In the genomic region with DNA sequence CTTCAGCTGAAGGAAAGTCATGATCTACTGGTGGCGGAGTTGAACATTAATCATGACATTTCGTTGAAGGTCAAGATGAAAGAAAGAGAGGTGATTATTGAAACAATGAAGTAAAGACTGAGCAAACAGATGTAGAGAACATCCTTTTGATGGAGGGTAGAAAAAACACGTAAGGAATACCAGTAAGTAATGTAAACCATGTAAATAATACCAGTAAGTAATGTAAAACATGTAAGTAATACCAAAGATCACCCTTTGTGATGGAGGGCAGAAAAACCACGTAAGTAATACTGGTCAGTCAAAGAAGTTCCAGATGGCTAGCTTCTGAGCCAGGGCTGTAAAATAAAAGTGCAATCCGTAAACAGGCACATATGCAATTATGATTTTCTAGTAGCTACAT, we compare ENCODE assay signal across 1 cellular context.
A peak's percentile ranks its signal among the peaks of the same experiment; 100 is the strongest.
TF ChIP-seq lines count a peak whose summit lies in the region.

No MANE protein-coding gene starts in this region.

TF ChIP-seq in HepG2, 621 proteins besides CTCF, POLR2A, EP300 and RAD21 (continued from another document and continues in another):
- TF ChIP-seq, protein P1, sequence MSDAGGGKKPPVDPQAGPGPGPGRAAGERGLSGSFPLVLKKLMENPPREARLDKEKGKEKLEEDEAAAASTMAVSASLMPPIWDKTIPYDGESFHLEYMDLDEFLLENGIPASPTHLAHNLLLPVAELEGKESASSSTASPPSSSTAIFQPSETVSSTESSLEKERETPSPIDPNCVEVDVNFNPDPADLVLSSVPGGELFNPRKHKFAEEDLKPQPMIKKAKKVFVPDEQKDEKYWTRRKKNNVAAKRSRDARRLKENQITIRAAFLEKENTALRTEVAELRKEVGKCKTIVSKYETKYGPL (CRISPR knock-in tag; IDR thresholded peaks at IDR 0.05), result no peak
- TF ChIP-seq RNF2 (conservative IDR thresholded peaks at IDR 0.05; ENCODE audit: low read depth) (no peak), EZH2 (conservative IDR thresholded peaks at IDR 0.05; ENCODE audit: low read depth, low read length) (no peak), BRCA1 (CRISPR knock-in tag; IDR thresholded peaks at IDR 0.05) (no peak), NFYC (CRISPR knock-in tag; IDR thresholded peaks at IDR 0.05) (no peak), CHCHD3 (CRISPR knock-in tag; IDR thresholded peaks at IDR 0.05) (no peak), MED1 (CRISPR knock-in tag; IDR thresholded peaks at IDR 0.05) (peak; percentile 71), PCBP1 (IDR thresholded peaks at IDR 0.05; ENCODE audit: borderline replicate concordance, low read depth, low read length) (no peak), MAFG (CRISPR knock-in tag; IDR thresholded peaks at IDR 0.05) (no peak), CEBPG (CRISPR knock-in tag; IDR thresholded peaks at IDR 0.05) (peak; percentile 56), SPEN (CRISPR knock-in tag; IDR thresholded peaks at IDR 0.05; ENCODE audit: low read depth) (no peak), SKI (IDR thresholded peaks at IDR 0.05; ENCODE audit: partially characterized antibody) (no peak), HNF4A (CRISPR knock-in tag; IDR thresholded peaks at IDR 0.05) (peak; percentile 70), ZFP41 (CRISPR knock-in tag; IDR thresholded peaks at IDR 0.05; ENCODE audit: borderline replicate concordance) (no peak)
- TF ChIP-seq, protein P2, sequence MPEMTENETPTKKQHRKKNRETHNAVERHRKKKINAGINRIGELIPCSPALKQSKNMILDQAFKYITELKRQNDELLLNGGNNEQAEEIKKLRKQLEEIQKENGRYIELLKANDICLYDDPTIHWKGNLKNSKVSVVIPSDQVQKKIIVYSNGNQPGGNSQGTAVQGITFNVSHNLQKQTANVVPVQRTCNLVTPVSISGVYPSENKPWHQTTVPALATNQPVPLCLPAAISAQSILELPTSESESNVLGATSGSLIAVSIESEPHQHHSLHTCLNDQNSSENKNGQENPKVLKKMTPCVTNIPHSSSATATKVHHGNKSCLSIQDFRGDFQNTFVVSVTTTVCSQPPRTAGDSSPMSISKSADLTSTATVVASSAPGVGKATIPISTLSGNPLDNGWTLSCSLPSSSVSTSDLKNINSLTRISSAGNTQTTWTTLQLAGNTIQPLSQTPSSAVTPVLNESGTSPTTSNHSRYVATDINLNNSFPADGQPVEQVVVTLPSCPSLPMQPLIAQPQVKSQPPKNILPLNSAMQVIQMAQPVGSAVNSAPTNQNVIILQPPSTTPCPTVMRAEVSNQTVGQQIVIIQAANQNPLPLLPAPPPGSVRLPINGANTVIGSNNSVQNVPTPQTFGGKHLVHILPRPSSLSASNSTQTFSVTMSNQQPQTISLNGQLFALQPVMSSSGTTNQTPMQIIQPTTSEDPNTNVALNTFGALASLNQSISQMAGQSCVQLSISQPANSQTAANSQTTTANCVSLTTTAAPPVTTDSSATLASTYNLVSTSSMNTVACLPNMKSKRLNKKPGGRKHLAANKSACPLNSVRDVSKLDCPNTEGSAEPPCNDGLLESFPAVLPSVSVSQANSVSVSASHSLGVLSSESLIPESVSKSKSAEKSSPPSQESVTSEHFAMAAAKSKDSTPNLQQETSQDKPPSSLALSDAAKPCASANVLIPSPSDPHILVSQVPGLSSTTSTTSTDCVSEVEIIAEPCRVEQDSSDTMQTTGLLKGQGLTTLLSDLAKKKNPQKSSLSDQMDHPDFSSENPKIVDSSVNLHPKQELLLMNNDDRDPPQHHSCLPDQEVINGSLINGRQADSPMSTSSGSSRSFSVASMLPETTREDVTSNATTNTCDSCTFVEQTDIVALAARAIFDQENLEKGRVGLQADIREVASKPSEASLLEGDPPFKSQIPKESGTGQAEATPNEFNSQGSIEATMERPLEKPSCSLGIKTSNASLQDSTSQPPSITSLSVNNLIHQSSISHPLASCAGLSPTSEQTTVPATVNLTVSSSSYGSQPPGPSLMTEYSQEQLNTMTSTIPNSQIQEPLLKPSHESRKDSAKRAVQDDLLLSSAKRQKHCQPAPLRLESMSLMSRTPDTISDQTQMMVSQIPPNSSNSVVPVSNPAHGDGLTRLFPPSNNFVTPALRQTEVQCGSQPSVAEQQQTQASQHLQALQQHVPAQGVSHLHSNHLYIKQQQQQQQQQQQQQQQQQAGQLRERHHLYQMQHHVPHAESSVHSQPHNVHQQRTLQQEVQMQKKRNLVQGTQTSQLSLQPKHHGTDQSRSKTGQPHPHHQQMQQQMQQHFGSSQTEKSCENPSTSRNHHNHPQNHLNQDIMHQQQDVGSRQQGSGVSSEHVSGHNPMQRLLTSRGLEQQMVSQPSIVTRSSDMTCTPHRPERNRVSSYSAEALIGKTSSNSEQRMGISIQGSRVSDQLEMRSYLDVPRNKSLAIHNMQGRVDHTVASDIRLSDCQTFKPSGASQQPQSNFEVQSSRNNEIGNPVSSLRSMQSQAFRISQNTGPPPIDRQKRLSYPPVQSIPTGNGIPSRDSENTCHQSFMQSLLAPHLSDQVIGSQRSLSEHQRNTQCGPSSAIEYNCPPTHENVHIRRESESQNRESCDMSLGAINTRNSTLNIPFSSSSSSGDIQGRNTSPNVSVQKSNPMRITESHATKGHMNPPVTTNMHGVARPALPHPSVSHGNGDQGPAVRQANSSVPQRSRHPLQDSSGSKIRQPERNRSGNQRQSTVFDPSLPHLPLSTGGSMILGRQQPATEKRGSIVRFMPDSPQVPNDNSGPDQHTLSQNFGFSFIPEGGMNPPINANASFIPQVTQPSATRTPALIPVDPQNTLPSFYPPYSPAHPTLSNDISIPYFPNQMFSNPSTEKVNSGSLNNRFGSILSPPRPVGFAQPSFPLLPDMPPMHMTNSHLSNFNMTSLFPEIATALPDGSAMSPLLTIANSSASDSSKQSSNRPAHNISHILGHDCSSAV (CRISPR knock-in tag; IDR thresholded peaks at IDR 0.05; ENCODE audit: borderline replicate concordance), result no peak
- TF ChIP-seq, protein P3, sequence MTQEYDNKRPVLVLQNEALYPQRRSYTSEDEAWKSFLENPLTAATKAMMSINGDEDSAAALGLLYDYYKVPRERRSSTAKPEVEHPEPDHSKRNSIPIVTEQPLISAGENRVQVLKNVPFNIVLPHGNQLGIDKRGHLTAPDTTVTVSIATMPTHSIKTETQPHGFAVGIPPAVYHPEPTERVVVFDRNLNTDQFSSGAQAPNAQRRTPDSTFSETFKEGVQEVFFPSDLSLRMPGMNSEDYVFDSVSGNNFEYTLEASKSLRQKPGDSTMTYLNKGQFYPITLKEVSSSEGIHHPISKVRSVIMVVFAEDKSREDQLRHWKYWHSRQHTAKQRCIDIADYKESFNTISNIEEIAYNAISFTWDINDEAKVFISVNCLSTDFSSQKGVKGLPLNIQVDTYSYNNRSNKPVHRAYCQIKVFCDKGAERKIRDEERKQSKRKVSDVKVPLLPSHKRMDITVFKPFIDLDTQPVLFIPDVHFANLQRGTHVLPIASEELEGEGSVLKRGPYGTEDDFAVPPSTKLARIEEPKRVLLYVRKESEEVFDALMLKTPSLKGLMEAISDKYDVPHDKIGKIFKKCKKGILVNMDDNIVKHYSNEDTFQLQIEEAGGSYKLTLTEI (CRISPR knock-in tag; conservative IDR thresholded peaks at IDR 0.05), result no peak
- TF ChIP-seq, protein P4, sequence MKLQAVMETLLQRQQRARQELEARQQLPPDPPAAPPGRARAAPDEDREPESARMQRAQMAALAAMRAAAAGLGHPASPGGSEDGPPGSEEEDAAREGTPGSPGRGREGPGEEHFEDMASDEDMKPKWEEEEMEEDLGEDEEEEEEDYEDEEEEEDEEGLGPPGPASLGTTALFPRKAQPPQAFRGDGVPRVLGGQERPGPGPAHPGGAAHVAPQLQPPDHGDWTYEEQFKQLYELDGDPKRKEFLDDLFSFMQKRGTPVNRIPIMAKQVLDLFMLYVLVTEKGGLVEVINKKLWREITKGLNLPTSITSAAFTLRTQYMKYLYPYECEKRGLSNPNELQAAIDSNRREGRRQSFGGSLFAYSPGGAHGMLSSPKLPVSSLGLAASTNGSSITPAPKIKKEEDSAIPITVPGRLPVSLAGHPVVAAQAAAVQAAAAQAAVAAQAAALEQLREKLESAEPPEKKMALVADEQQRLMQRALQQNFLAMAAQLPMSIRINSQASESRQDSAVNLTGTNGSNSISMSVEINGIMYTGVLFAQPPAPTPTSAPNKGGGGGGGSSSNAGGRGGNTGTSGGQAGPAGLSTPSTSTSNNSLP (IDR thresholded peaks at IDR 0.05; ENCODE audit: low read depth, low read length), result no peak
- TF ChIP-seq, protein P5, sequence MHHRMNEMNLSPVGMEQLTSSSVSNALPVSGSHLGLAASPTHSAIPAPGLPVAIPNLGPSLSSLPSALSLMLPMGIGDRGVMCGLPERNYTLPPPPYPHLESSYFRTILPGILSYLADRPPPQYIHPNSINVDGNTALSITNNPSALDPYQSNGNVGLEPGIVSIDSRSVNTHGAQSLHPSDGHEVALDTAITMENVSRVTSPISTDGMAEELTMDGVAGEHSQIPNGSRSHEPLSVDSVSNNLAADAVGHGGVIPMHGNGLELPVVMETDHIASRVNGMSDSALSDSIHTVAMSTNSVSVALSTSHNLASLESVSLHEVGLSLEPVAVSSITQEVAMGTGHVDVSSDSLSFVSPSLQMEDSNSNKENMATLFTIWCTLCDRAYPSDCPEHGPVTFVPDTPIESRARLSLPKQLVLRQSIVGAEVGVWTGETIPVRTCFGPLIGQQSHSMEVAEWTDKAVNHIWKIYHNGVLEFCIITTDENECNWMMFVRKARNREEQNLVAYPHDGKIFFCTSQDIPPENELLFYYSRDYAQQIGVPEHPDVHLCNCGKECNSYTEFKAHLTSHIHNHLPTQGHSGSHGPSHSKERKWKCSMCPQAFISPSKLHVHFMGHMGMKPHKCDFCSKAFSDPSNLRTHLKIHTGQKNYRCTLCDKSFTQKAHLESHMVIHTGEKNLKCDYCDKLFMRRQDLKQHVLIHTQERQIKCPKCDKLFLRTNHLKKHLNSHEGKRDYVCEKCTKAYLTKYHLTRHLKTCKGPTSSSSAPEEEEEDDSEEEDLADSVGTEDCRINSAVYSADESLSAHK (CRISPR knock-in tag; IDR thresholded peaks at IDR 0.05; ENCODE audit: borderline replicate concordance), result no peak
- TF ChIP-seq, protein P6, sequence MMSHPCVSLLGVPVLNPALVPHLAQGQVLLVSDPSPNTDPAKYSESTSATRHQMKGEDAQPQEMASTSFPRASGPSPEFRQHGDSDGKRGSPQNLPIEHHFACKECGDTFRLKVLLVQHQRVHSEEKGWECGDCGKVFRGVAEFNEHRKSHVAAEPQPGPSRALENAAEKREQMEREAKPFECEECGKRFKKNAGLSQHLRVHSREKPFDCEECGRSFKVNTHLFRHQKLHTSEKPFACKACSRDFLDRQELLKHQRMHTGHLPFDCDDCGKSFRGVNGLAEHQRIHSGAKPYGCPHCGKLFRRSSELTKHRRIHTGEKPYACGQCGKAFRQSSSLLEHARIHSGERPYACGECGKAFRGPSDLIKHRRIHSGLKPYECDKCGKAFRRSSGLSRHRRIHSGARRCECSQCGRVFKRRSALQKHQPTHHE (CRISPR knock-in tag; IDR thresholded peaks at IDR 0.05; ENCODE audit: borderline replicate concordance), result no peak
- TF ChIP-seq, protein P7, sequence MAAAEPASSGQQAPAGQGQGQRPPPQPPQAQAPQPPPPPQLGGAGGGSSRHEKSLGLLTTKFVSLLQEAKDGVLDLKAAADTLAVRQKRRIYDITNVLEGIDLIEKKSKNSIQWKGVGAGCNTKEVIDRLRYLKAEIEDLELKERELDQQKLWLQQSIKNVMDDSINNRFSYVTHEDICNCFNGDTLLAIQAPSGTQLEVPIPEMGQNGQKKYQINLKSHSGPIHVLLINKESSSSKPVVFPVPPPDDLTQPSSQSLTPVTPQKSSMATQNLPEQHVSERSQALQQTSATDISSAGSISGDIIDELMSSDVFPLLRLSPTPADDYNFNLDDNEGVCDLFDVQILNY (CRISPR knock-in tag; conservative IDR thresholded peaks at IDR 0.05), result no peak
- TF ChIP-seq, protein P8, sequence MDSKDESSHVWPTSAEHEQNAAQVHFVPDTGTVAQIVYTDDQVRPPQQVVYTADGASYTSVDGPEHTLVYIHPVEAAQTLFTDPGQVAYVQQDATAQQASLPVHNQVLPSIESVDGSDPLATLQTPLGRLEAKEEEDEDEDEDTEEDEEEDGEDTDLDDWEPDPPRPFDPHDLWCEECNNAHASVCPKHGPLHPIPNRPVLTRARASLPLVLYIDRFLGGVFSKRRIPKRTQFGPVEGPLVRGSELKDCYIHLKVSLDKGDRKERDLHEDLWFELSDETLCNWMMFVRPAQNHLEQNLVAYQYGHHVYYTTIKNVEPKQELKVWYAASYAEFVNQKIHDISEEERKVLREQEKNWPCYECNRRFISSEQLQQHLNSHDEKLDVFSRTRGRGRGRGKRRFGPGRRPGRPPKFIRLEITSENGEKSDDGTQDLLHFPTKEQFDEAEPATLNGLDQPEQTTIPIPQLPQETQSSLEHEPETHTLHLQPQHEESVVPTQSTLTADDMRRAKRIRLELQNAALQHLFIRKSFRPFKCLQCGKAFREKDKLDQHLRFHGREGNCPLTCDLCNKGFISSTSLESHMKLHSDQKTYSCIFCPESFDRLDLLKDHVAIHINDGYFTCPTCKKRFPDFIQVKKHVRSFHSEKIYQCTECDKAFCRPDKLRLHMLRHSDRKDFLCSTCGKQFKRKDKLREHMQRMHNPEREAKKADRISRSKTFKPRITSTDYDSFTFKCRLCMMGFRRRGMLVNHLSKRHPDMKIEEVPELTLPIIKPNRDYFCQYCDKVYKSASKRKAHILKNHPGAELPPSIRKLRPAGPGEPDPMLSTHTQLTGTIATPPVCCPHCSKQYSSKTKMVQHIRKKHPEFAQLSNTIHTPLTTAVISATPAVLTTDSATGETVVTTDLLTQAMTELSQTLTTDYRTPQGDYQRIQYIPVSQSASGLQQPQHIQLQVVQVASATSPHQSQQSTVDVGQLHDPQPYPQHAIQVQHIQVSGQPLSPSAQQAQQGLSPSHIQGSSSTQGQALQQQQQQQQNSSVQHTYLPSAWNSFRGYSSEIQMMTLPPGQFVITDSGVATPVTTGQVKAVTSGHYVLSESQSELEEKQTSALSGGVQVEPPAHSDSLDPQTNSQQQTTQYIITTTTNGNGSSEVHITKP (CRISPR knock-in tag; IDR thresholded peaks at IDR 0.05; ENCODE audit: low read depth), result no peak
- TF ChIP-seq, protein P9, sequence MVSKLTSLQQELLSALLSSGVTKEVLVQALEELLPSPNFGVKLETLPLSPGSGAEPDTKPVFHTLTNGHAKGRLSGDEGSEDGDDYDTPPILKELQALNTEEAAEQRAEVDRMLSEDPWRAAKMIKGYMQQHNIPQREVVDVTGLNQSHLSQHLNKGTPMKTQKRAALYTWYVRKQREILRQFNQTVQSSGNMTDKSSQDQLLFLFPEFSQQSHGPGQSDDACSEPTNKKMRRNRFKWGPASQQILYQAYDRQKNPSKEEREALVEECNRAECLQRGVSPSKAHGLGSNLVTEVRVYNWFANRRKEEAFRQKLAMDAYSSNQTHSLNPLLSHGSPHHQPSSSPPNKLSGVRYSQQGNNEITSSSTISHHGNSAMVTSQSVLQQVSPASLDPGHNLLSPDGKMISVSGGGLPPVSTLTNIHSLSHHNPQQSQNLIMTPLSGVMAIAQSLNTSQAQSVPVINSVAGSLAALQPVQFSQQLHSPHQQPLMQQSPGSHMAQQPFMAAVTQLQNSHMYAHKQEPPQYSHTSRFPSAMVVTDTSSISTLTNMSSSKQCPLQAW (CRISPR knock-in tag; IDR thresholded peaks at IDR 0.05), result no peak
